In genomic region chr5:117098094-117098493, GRCh38 we compare ENCODE assay signal across 8 cellular contexts.
"Had no signal": no experiment of that assay in that cellular context is flagged by ENCODE, and none has a peak within 500 bp of the region (broad histone marks: within the 10 kb centered on the region; RNA-seq: fewer than 3 reads in every experiment).

No MANE protein-coding gene starts in this region.

- H3K4me3 Mint-ChIP-seq: IgD-negative memory B cell had no signal

- H3K4me2 ChIP-seq: KMS-11 had no signal

- DNase-seq: IMR-90, Karpas-422, KBM-7, KG1 had no signal

- H3K4me1 Mint-ChIP-seq: IgD-negative memory B cell had no signal

- H3K27ac ChIP-seq: HL-60, KMS-11 had no signal

- FAIRE-seq: HTR-8/SVneo had no signal

- H3K9ac ChIP-seq: KMS-11 had no signal

- H3K27ac Mint-ChIP-seq: IgD-negative memory B cell had no signal

- H3K9me3 Mint-ChIP-seq: IgD-negative memory B cell had no signal

- H3K27me3 Mint-ChIP-seq: IgD-negative memory B cell had no signal
